In the genomic region with DNA sequence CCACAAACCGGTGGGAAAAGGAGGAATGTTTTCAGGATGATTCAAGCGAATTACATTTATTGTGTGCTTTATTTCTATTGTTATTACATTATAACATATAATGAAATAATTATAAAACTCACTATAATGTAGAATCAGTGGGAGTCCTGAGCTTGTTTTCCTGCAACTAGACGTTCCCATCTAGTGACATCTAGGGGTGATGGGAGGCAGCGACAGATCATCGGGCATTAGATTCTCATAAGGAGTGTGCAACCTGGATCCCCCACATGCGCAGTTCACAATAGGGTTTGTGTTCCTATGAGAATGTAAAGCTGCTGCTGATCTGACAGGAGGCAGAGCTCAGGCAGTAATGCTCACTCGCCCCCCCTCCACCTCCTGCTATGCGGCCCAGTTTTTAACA, we compare ENCODE assay signal across 13 cellular contexts. TPM values are rescaled to one million over a fixed set of nuclear protein-coding genes. Genes with fewer than 3 reads are reported as not detected.
A peak's percentile ranks its signal among the peaks of the same experiment; 100 is the strongest.
DNase-seq lines count a peak whose midpoint lies in the region; ATAC-seq, FAIRE-seq and TF ChIP-seq lines count a peak whose summit lies in the region.
"Had no signal": no experiment of that assay in that cellular context is flagged by ENCODE, and none has a peak within 500 bp of the region (broad histone marks: within the 10 kb centered on the region; RNA-seq: fewer than 3 reads in every experiment).

No MANE protein-coding gene starts in this region.

- H3K4me3 ChIP-seq in A549 = no peak overlapping the region
- H3K4me3 ChIP-seq in DND-41 (ENCODE audit: low read depth in 1 of 2, low read length in 2 of 2) = no peak overlapping the region
- no peak overlapping the region for H3K4me3 ChIP-seq in endodermal cell (ENCODE audit: low read length)
- H3K4me3 ChIP-seq: thoracic aorta had no signal

- no peak for TF ChIP-seq POLR2A in A549 (IDR thresholded peaks at IDR 0.05; ENCODE audit: low read length)

- peak; percentile 77 for FAIRE-seq in A549 (lab: Jason Lieb, UNC)
- FAIRE-seq: G401.6 had no signal

- H3K27me3 Mint-ChIP-seq in endodermal cell (ENCODE audit: insufficient read depth) = peaks cover 73% of the 10 kb centered on the region

- 50% methylated on average over 8 of the region's 8 CpGs for WGBS in A549 (ENCODE audit: missing lambda C conversion rate)
- 87 to 89% methylated on average over 6 of the region's 8 CpGs for WGBS in endodermal cell (ENCODE audit: insufficient coverage in 1 of 2, insufficient read length in 1 of 2), 2 experiments

- DNase-seq in A549 (ENCODE audit: low read depth in 1 of 2, low spot score in 1 of 2) (peak in 1 of 2 experiments; percentile 83), DND-41 (peak; percentile 16), NAMALWA (ENCODE audit: low spot score) (peak; percentile 30), endodermal cell (no peak), T-helper 9 cell (no peak)
- DNase-seq in activated CD4-positive, CD25-positive, alpha-beta regulatory T cell (lab: John Stamatoyannopoulos, UW) = no peak
- DNase-seq: amniotic stem cell, NCI-H2227 treated with DMSO at 0.1 percent for 48 hours had no signal

- H3K27ac Mint-ChIP-seq in endodermal cell = no peak overlapping the region
- H3K27ac Mint-ChIP-seq: naive thymus-derived CD4-positive, alpha-beta T cell had no signal

- H3K27ac ChIP-seq in A549 (no peak overlapping the region), DND-41 (ENCODE audit: low read length) (no peak overlapping the region), endodermal cell (ENCODE audit: low read depth, low read length) (no peak overlapping the region)
- H3K27ac ChIP-seq: thoracic aorta had no signal

- H3K9me3 ChIP-seq in A549 (no peaks in the 10 kb centered on the region), DND-41 (ENCODE audit: insufficient read depth, low read length, severe bottlenecking) (no peaks in the 10 kb centered on the region), endodermal cell (ENCODE audit: control insufficient read depth, low read length) (no peaks in the 10 kb centered on the region)
- H3K9me3 ChIP-seq: thoracic aorta had no signal

- H2AFZ ChIP-seq in DND-41 (ENCODE audit: low read depth, low read length) = no peak overlapping the region

- no peaks in the 10 kb centered on the region for H3K79me2 ChIP-seq in DND-41 (ENCODE audit: insufficient read depth, low read length)

- no peak for TF ChIP-seq EP300 in A549 (IDR thresholded peaks at IDR 0.05)

- peak; percentile 49 to 70; a peak in 4 of 5 replicates for TF ChIP-seq RAD21 in A549 (conservative IDR thresholded peaks at IDR 0.05 in 1 of 2, IDR thresholded peaks at IDR 0.05 in 1 of 2)

- H3K4me2 ChIP-seq in A549 = no peak overlapping the region
- no peak overlapping the region for H3K4me2 ChIP-seq in DND-41 (ENCODE audit: insufficient read depth, low read length)

- H3K9ac ChIP-seq in DND-41 (ENCODE audit: low read depth, low read length) (no peak overlapping the region), endodermal cell (ENCODE audit: extremely low read depth, low read length, poor library complexity, severe bottlenecking) (no peak overlapping the region)

- ATAC-seq in A549 (no peak), DND-41 (ENCODE audit: insufficient read depth, low read depth) (no peak), HG02623 (IDR thresholded peaks at IDR 0.05; ENCODE audit: unreplicated experiment) (no peak), HG02610 (IDR thresholded peaks at IDR 0.05; ENCODE audit: unreplicated experiment) (no peak)
- ATAC-seq: naive thymus-derived CD4-positive, alpha-beta T cell had no signal

- POLR2A ChIA-PET in A549 (lab: Yijun Ruan, JAX) = interaction anchor here (0.6 to 1.7 kb wide), 2 partner anchors 56 to 95 kb away, joined by 3 to 8 read pairs; partner anchors contain the start of genes BLVRB and SERTAD1

- no peaks in the 10 kb centered on the region for H3K4me1 Mint-ChIP-seq in endodermal cell

- peak; percentile 61 for TF ChIP-seq CTCF in A549 (IDR thresholded peaks at IDR 0.05)
- peak; percentile 57 for TF ChIP-seq CTCF in DND-41 (IDR thresholded peaks at IDR 0.05; ENCODE audit: borderline replicate concordance, extremely low read depth, low read length, poor library complexity, severe bottlenecking)
- peak; percentile 28 for TF ChIP-seq CTCF in endodermal cell (conservative IDR thresholded peaks at IDR 0.05)

- no peaks in the 10 kb centered on the region for H3K27me3 ChIP-seq in DND-41 (ENCODE audit: insufficient read depth, low read length, poor library complexity)
- H3K27me3 ChIP-seq in endodermal cell (ENCODE audit: control insufficient read depth, insufficient read depth, low read length, poor library complexity, severe bottlenecking) = peaks cover 56% of the 10 kb centered on the region

- CTCF ChIA-PET in A549 (lab: Yijun Ruan, JAX) = interaction anchor here (0.6 to 58.9 kb wide), 49 partner anchors 8 to 687 kb away, joined by 3 to 2247 read pairs (median 5); partner anchors contain the start of genes BLVRB, LTBP4 and SERTAD3

- H3K36me3 ChIP-seq in DND-41 (ENCODE audit: insufficient read depth, low read length) = no peaks in the 10 kb centered on the region
- no peaks in the 10 kb centered on the region for H3K36me3 ChIP-seq in endodermal cell (ENCODE audit: control insufficient read depth, insufficient read depth, low read length)
- H3K36me3 ChIP-seq: thoracic aorta had no signal

- H4K20me1 ChIP-seq in DND-41 (ENCODE audit: insufficient read depth, low read length) = no peaks in the 10 kb centered on the region

- H3K4me3 Mint-ChIP-seq in endodermal cell = no peak overlapping the region

- H3K4me1 ChIP-seq in A549 (peaks cover 21% of the 10 kb centered on the region), DND-41 (ENCODE audit: insufficient read depth, low read length) (peaks cover 4% of the 10 kb centered on the region), endodermal cell (ENCODE audit: control insufficient read depth, insufficient read depth, low read length) (no peaks in the 10 kb centered on the region)

- H3K36me3 Mint-ChIP-seq in endodermal cell (ENCODE audit: low read depth) = peaks cover 2% of the 10 kb centered on the region
- H3K36me3 Mint-ChIP-seq: naive thymus-derived CD4-positive, alpha-beta T cell had no signal

- peaks cover 12% of the 10 kb centered on the region for H3K9me3 Mint-ChIP-seq in endodermal cell

TF ChIP-seq in A549, 52 proteins besides CTCF, POLR2A, EP300 and RAD21 (continues in another document):
- TF ChIP-seq SMC3 (IDR thresholded peaks at IDR 0.05) (peak; percentile 49), FOXS1 (CRISPR knock-in tag; IDR thresholded peaks at IDR 0.05) (no peak), HDAC2 (IDR thresholded peaks at IDR 0.05) (no peak), TFCP2L1 (CRISPR knock-in tag; IDR thresholded peaks at IDR 0.05) (0 out of 2 replicates have a peak, but pooled peaks have one; percentile 38), KDM1A (IDR thresholded peaks at IDR 0.05; ENCODE audit: low read depth) (no peak), REST (IDR thresholded peaks at IDR 0.05) (no peak)

RNA-seq across cellular contexts. Expression of gene SPTBN4, which starts 54.5 kb away (rescaled TPM):
- polyA plus RNA-seq in A549 (2011; rRNA removed) = 1.4 and 2.2 TPM in 2 replicates
- polyA plus RNA-seq in A549 (2012; cell fraction: cytosol; rRNA removed) = 2.0 TPM in 2 replicates
- polyA plus RNA-seq in A549 (2012; cell fraction: nucleus; rRNA removed) = 3.9 and 4.2 TPM in 2 replicates
- polyA plus RNA-seq in A549 (2017; fragmentation: RNase III; extraction: RNeasy Plus Mini Kit Qiagen cat#74134 plus additional on column Dnase treatment) = 1.2 to 2.0 TPM (median 1.4 TPM) in 3 replicates
- 1.1 and 1.2 TPM in 2 replicates for polyA minus RNA-seq in A549 (2011; rRNA and poly(A)+ RNA removed)
- 1 to 10 TPM in 1 of 2 donors, under 1 TPM in 1; 0.79 to 2.0 TPM for total RNA-seq in endodermal cell
- 1.8 TPM for polyA plus RNA-seq in endodermal cell (2013, experiment 1 of 2)
- 1.9 TPM for polyA plus RNA-seq in endodermal cell (2013, experiment 2 of 2)

RNA-seq across cellular contexts. Expression of gene SHKBP1, which starts 55.4 kb away (rescaled TPM):
- 75.2 and 79.7 TPM in 2 replicates for polyA plus RNA-seq in A549 (2011; rRNA removed)
- polyA plus RNA-seq in A549 (2012; cell fraction: cytosol; rRNA removed) = 163 and 237 TPM in 2 replicates
- 317 and 432 TPM in 2 replicates for polyA plus RNA-seq in A549 (2012; cell fraction: nucleus; rRNA removed)
- polyA plus RNA-seq in A549 (2017; fragmentation: RNase III; extraction: RNeasy Plus Mini Kit Qiagen cat#74134 plus additional on column Dnase treatment) = 94.9 to 128 TPM (median 123 TPM) in 3 replicates
- 133 and 167 TPM in 2 replicates for polyA minus RNA-seq in A549 (2011; rRNA and poly(A)+ RNA removed)
- 100 to 1,000 TPM; 110 TPM for total RNA-seq in endodermal cell
- polyA plus RNA-seq in endodermal cell (2013, experiment 1 of 2) = 90.9 TPM
- polyA plus RNA-seq in endodermal cell (2013, experiment 2 of 2) = 81.4 TPM

RNA-seq across cellular contexts. Expression of gene BLVRB, which starts 55.7 kb away (rescaled TPM):
- polyA plus RNA-seq in A549 (2011; rRNA removed) (202 and 241 TPM in 2 replicates), A549 (2017; fragmentation: RNase III; extraction: RNeasy Plus Mini Kit Qiagen cat#74134 plus additional on column Dnase treatment) (280 to 298 TPM (median 296 TPM) in 3 replicates)
- polyA plus RNA-seq in A549 (2012; cell fraction: cytosol; rRNA removed) = 713 and 819 TPM in 2 replicates
- polyA plus RNA-seq in A549 (2012; cell fraction: nucleus; rRNA removed) = 565 and 810 TPM in 2 replicates
- polyA minus RNA-seq in A549 (2011; rRNA and poly(A)+ RNA removed) = 192 and 225 TPM in 2 replicates
- total RNA-seq in endodermal cell = 10 to 100 TPM; 24.7 to 41.0 TPM
- 18.1 TPM for polyA plus RNA-seq in endodermal cell (2013, experiment 1 of 2)
- 18.8 TPM for polyA plus RNA-seq in endodermal cell (2013, experiment 2 of 2)

Comparison
In these comparisons a context has a peak if more than half of its experiments do, and no peak if none do; other contexts are left out.
1. DNase-seq: peak in DND-41 (single experiment) and NAMALWA (single experiment); none in endodermal cell (single experiment), T-helper 9 cell (single experiment) and activated CD4-positive, CD25-positive, alpha-beta regulatory T cell (0 of 4).
2. Peak in every context shown above with its lines, with median percentiles within 50 percentile points of each other: CTCF ChIP-seq.